In the genomic region with DNA sequence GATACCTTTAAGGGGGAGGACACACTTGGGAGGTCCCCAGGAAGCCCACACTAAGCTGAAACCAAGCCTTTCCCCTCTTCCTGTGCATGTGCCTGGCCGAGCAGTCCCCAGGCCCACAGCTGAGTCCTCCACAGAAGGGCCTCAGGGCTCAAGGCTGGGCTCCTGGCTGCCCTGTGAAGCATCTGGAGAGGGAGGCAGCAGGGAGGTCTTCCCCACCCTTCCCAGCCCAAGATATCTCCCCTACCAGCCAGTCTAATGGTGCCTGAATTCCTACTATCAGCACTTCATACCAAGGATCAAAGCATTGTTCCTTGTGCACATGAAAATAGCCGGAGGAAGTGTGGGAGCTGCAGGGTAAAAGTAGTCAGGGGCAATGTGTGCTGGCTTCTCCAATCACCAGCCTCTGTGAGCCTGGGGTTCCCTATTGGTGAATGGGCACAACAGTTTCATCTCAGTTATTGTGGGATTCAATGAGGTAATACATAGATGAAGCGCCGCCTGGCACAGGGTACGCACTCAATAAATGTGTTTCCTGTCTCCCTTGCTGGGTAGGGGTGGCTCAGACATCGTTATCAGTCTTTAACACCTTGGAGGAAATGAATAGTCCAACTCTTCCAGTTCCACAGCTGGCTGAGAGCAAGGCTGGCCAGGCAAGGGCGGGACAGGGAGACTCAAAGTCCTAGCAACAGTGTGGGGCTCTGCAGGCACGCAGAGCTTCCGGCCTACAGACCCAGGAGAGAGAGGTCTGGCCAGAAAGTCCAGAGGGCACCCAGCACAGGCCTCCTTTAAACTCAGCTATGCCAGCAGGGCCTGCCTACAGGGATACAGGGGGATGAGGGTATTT, we compare ENCODE assay signal across 8 cellular contexts. TPM values are rescaled to one million over a fixed set of nuclear protein-coding genes. Genes with fewer than 3 reads are reported as not detected.
A peak's percentile ranks its signal among the peaks of the same experiment; 100 is the strongest.
DNase-seq lines count a peak whose midpoint lies in the region; ATAC-seq and TF ChIP-seq lines count a peak whose summit lies in the region.

No MANE protein-coding gene starts in this region.

- POLR2A ChIA-PET in PC-9 (lab: Charles Lee; ENCODE audit: unreplicated experiment), result interaction anchor here (0.5 to 2.6 kb wide), 5 partner anchors 12 to 577 kb away, joined by 4 to 16 read pairs (median 7); a partner anchor contains a TSS

- H3K27ac ChIP-seq in PC-9 (peak overlapping the region; percentile 90), colonic mucosa (peak overlapping the region; percentile 99), muscle layer of duodenum (ENCODE audit: low read length) (peak overlapping the region; percentile 94)

- TF ChIP-seq CTCF in PC-9 (conservative IDR thresholded peaks at IDR 0.05) (no peak), colonic mucosa (IDR thresholded peaks at IDR 0.05) (no peak)

- no peaks in the 10 kb centered on the region for H3K36me3 ChIP-seq in PC-9 (ENCODE audit: low read depth)
- H3K36me3 ChIP-seq in colonic mucosa, result no peaks in the 10 kb centered on the region
- no peaks in the 10 kb centered on the region for H3K36me3 ChIP-seq in muscle layer of duodenum (ENCODE audit: control insufficient read depth in 1 of 2, insufficient read depth in 2 of 2, low read length in 2 of 2)

- peaks cover 69% of the 10 kb centered on the region for H3F3A ChIP-seq in PC-9 (ENCODE audit: insufficient read depth, low read depth)

- H4K20me1 ChIP-seq in PC-9 (ENCODE audit: insufficient read depth), result peaks cover 8% of the 10 kb centered on the region

- no peaks in the 10 kb centered on the region for H3K27me3 ChIP-seq in PC-9 (ENCODE audit: insufficient read depth, low read depth)
- no peaks in the 10 kb centered on the region for H3K27me3 ChIP-seq in colonic mucosa
- no peaks in the 10 kb centered on the region for H3K27me3 ChIP-seq in muscle layer of duodenum (ENCODE audit: low read depth, low read length)

- no peak overlapping the region for H2AFZ ChIP-seq in PC-9

- H3K4me2 ChIP-seq in PC-9, result peak overlapping the region; percentile 96

- H3K9me2 ChIP-seq in PC-9 (ENCODE audit: insufficient read depth), result no peaks in the 10 kb centered on the region

- BruUV-seq in PC-9 (replicated peaks; lab: Mats Ljungman, UMichigan), result no TSS peak

- ATAC-seq in GM21737 (IDR thresholded peaks at IDR 0.05; ENCODE audit: unreplicated experiment) (no peak), HG03175 (IDR thresholded peaks at IDR 0.05; ENCODE audit: unreplicated experiment) (no peak)

- H3K4me1 ChIP-seq in PC-9 (replicated peaks; ENCODE audit: insufficient read depth) (peaks cover 81% of the 10 kb centered on the region), colonic mucosa (peaks cover 83% of the 10 kb centered on the region), muscle layer of duodenum (ENCODE audit: control insufficient read depth in 1 of 2, insufficient read depth in 2 of 2, low read length in 2 of 2) (peaks cover 86 to 97% of the 10 kb centered on the region in 2 donors)

- H3K79me2 ChIP-seq in PC-9 (ENCODE audit: low read depth), result peaks cover 96% of the 10 kb centered on the region

- CTCF ChIA-PET in PC-9 (lab: Charles Lee), result interaction anchor here (0.5 kb wide), 1 partner anchor 97 kb away, joined by 3 read pairs; no protein-coding TSS in a partner anchor

- H3K4me3 ChIP-seq in PC-9, result no peak overlapping the region
- no peak overlapping the region for H3K4me3 ChIP-seq in colonic mucosa
- H3K4me3 ChIP-seq in muscle layer of duodenum (ENCODE audit: low read depth in 1 of 2, low read length in 2 of 2), result peak overlapping the region; percentile 37 to 48

- H3K9me3 ChIP-seq in PC-9 (ENCODE audit: insufficient read depth, low read depth), result no peaks in the 10 kb centered on the region
- no peaks in the 10 kb centered on the region for H3K9me3 ChIP-seq in colonic mucosa
- H3K9me3 ChIP-seq in muscle layer of duodenum (ENCODE audit: control insufficient read depth in 1 of 2, low read length in 2 of 2), result no peaks in the 10 kb centered on the region

- intact Hi-C loops in PC-9 (cut with micrococcal nuclease; ENCODE audit: unreplicated experiment), result loop anchor here (1.0 kb wide), 1 partner anchor 12 kb away; no protein-coding TSS in a partner anchor
- intact Hi-C loops in colonic mucosa (cut with DNase I), result no loop called here

- peak overlapping the region; percentile 71 to 87 for H3K9ac ChIP-seq in colonic mucosa (ENCODE audit: low read depth in 2 of 2, low read length in 2 of 2)

- DNase-seq in EL (peak; percentile 28), PC-9 (peak in 1 of 2 experiments; percentile 67), colonic mucosa (peak; percentile 90), SK-N-DZ (ENCODE audit: low spot score) (no peak), HuH-7 (ENCODE audit: low spot score) (no peak)

RNA-seq across cellular contexts. Expression of a gene that starts 39.1 kb away (rescaled TPM):
- 13.6 and 16.8 TPM in 2 replicates for total RNA-seq in PC-9 (2021)
- 10 to 100 TPM; 13.4 to 28.3 TPM for total RNA-seq in colonic mucosa
- polyA plus RNA-seq in SK-N-DZ (2014; cell fraction: cytosol; rRNA removed), result 69.4 and 76.0 TPM in 2 replicates
- polyA plus RNA-seq in SK-N-DZ (2014; cell fraction: nucleus; rRNA removed), result 26.7 and 29.0 TPM in 2 replicates

Comparison
In these comparisons a context has a peak if more than half of its experiments do, and no peak if none do; other contexts are left out.
1. DNase-seq: peak in EL (single experiment) and colonic mucosa (single experiment); none in SK-N-DZ (single experiment) and HuH-7 (single experiment).
2. H3K4me3 ChIP-seq: peak in muscle layer of duodenum (2 of 2); none in PC-9 (single experiment) and colonic mucosa (single experiment).
3. Peak in every context shown above with its lines, with median percentiles within 50 percentile points of each other: H3K27ac ChIP-seq.